ENCODE assay signal across 15 cellular contexts in genomic region chr10:129307141-129307540, GRCh38.
DNase-seq lines count a peak whose midpoint lies in the region; ATAC-seq and TF ChIP-seq lines count a peak whose summit lies in the region.
"Had no signal": no experiment of that assay in that cellular context is flagged by ENCODE, and none has a peak within 500 bp of the region (broad histone marks: within the 10 kb centered on the region; RNA-seq: fewer than 3 reads in every experiment).

No MANE protein-coding gene starts in this region.

- ATAC-seq in body of pancreas (no peak), HG02588 (IDR thresholded peaks at IDR 0.05; ENCODE audit: unreplicated experiment) (no peak), HG02870 (IDR thresholded peaks at IDR 0.05; ENCODE audit: unreplicated experiment) (no peak)

- DNase-seq in body of pancreas (peak in 3 of 4 donors; percentile 7 to 20 (median 9)), kidney tubule cell (ENCODE audit: low spot score) (peak; percentile 85), renal cortical epithelial cell (ENCODE audit: low read depth) (peak; percentile 77), islet precursor cell (no peak)
- DNase-seq: Caco-2; CD8-positive, alpha-beta memory T cell; DMS 273 treated with DMSO at 0.1 percent for 48 hours; DMS79; EL; IMR-90; KBM-7 had no signal

- H3K4me3 ChIP-seq in body of pancreas, result no peak overlapping the region
- H3K4me3 ChIP-seq: HAP-1 had no signal

- no peaks in the 10 kb centered on the region for H3K27me3 ChIP-seq in body of pancreas

- H3K36me3 ChIP-seq in body of pancreas (replicated peaks in 1 of 2; ENCODE audit: insufficient read depth in 1 of 2, low read depth in 2 of 2), result no peaks in the 10 kb centered on the region
- H3K36me3 ChIP-seq: HAP-1 had no signal

- H3K4me1 ChIP-seq in body of pancreas, result no peaks in the 10 kb centered on the region
- H3K4me1 ChIP-seq: HAP-1 had no signal

- TF ChIP-seq CTCF in C4-2B (conservative IDR thresholded peaks at IDR 0.05) (no peak), body of pancreas (IDR thresholded peaks at IDR 0.05) (peak in 1 of 7 experiments; percentile 4)

- 35 to 47% methylated on average over 8 of the region's 8 CpGs for WGBS in body of pancreas, 2 donors

- H3K27ac ChIP-seq in C4-2B, result peak overlapping the region; percentile 83; the same call in 1 of the 2 replicates
- H3K27ac ChIP-seq in body of pancreas, result no peak overlapping the region

- TF ChIP-seq POLR2A in body of pancreas (IDR thresholded peaks at IDR 0.05), result no peak

- H3K9me3 ChIP-seq in body of pancreas, result no peaks in the 10 kb centered on the region
- H3K9me3 ChIP-seq: Caco-2, HAP-1 had no signal

- intact Hi-C loops in body of pancreas (cut with DNase I), result no loop called here
